ENCODE assay signal across 9 cellular contexts in genomic region chr2:181058378-181059269, GRCh38.
DNase-seq lines count a peak whose midpoint lies in the region; ATAC-seq lines count a peak whose summit lies in the region.
"Had no signal": no experiment of that assay in that cellular context is flagged by ENCODE, and none has a peak within 500 bp of the region (broad histone marks: within the 10 kb centered on the region; RNA-seq: fewer than 3 reads in every experiment).

No MANE protein-coding gene starts in this region.

- DNase-seq in SIG-M5 treated with dmso at 0.1 percent for 504 hours (lab: John Stamatoyannopoulos, UW; ENCODE audit: unreplicated experiment), result peak; percentile 63
- no peak for DNase-seq in SIG-M5 (lab: John Stamatoyannopoulos, UW)
- DNase-seq in GM23248, result peak; percentile 37
- DNase-seq in NAMALWA (ENCODE audit: low spot score), result peak; percentile 65
- peak; percentile 26 for DNase-seq in activated CD4-positive, alpha-beta memory T cell treated with anti-CD3 and anti-CD28 coated beads, Interleukin-2, amount 10 ng/mL, durations not matched to agents 7 days and 5 days
- peak; percentile 32 for DNase-seq in iPS-NIHi11 (ENCODE audit: low spot score)
- DNase-seq in stimulated activated naive CD8-positive, alpha-beta T cell treated with anti-CD3 and anti-CD28 coated beads, Interleukin-15, Interleukin-2, amounts not matched to agents 100 U/mL and 50 U/mL, for 24 hours, result peak; percentile 26
- DNase-seq in epidermal melanocyte (ENCODE audit: insufficient read length, low spot score), result no peak

- POLR2A ChIA-PET in activated CD4-positive, alpha-beta memory T cell treated with anti-CD3 and anti-CD28 coated beads, Interleukin-2, amount 10 ng/mL, durations not matched to agents 7 days and 5 days (lab: Charles Lee), result no interaction called here

- CTCF ChIA-PET in activated CD4-positive, alpha-beta memory T cell treated with anti-CD3 and anti-CD28 coated beads, Interleukin-2, amount 10 ng/mL, durations not matched to agents 7 days and 5 days (lab: Charles Lee), result interaction anchor here (0.6 to 4.2 kb wide), 12 partner anchors 11 to 934 kb away, joined by 3 to 20 read pairs (median 4); partner anchors contain the start of gene UBE2E3

- H4K20me1 ChIP-seq in GM23248 (ENCODE audit: insufficient read depth), result peaks cover 8% of the 10 kb centered on the region; the same call in 1 of the 2 replicates

- no peak overlapping the region for H2AFZ ChIP-seq in GM23248

- H3K27me3 Mint-ChIP-seq in activated CD4-positive, alpha-beta memory T cell treated with anti-CD3 and anti-CD28 coated beads, Interleukin-2, amount 10 ng/mL, durations not matched to agents 7 days and 5 days, result no peaks in the 10 kb centered on the region

- peaks cover 3% of the 10 kb centered on the region for H3K4me1 Mint-ChIP-seq in activated CD4-positive, alpha-beta memory T cell treated with anti-CD3 and anti-CD28 coated beads, Interleukin-2, amount 10 ng/mL, durations not matched to agents 7 days and 5 days

- WGBS in GM23248 (ENCODE audit: low coverage in 1 of 2, low lambda C conversion rate in 2 of 2, missing lambda C conversion rate in 2 of 2), 2 experiments, result 72 to 73% methylated on average over 7 of the region's 7 CpGs

- H3K36me3 Mint-ChIP-seq in activated CD4-positive, alpha-beta memory T cell treated with anti-CD3 and anti-CD28 coated beads, Interleukin-2, amount 10 ng/mL, durations not matched to agents 7 days and 5 days (ENCODE audit: low read depth), result peaks cover 2% of the 10 kb centered on the region

- H3K9ac ChIP-seq in GM23248, result no peak overlapping the region

- H3F3A ChIP-seq in GM23248 (ENCODE audit: insufficient read depth), result 0 out of 2 replicates have a peak, but pooled peaks cover 5% of the 10 kb centered on the region

- H3K9me3 ChIP-seq in GM23248 (ENCODE audit: low read depth), result no peaks in the 10 kb centered on the region

- H3K27ac ChIP-seq in GM23248, result no peak overlapping the region
- H3K27ac ChIP-seq: epithelial cell of prostate had no signal

- no peaks in the 10 kb centered on the region for H3K27me3 ChIP-seq in GM23248 (replicated peaks; ENCODE audit: insufficient read depth)

- in situ Hi-C loops in GM23248 (cut with MboI), result loop anchor here (10.0 kb wide), 1 partner anchor 934 kb away; no protein-coding TSS in a partner anchor

- no peaks in the 10 kb centered on the region for H3K9me3 Mint-ChIP-seq in activated CD4-positive, alpha-beta memory T cell treated with anti-CD3 and anti-CD28 coated beads, Interleukin-2, amount 10 ng/mL, durations not matched to agents 7 days and 5 days

- H3K4me3 ChIP-seq in GM23248, result no peak overlapping the region

- no peak overlapping the region for H3K4me2 ChIP-seq in GM23248 (ENCODE audit: unreplicated experiment)

- H3K9me2 ChIP-seq in GM23248 (ENCODE audit: insufficient read depth), result no peaks in the 10 kb centered on the region

- H3K36me3 ChIP-seq in GM23248 (ENCODE audit: low read depth), result peaks cover 23% of the 10 kb centered on the region; the same call in 1 of the 2 replicates

- H3K4me1 ChIP-seq in GM23248 (ENCODE audit: insufficient read depth), result no peaks in the 10 kb centered on the region

- H3K4me3 Mint-ChIP-seq in activated CD4-positive, alpha-beta memory T cell treated with anti-CD3 and anti-CD28 coated beads, Interleukin-2, amount 10 ng/mL, durations not matched to agents 7 days and 5 days, result no peak overlapping the region

- peaks cover 96% of the 10 kb centered on the region for H3K79me2 ChIP-seq in GM23248 (ENCODE audit: insufficient read depth)

- no peak for ATAC-seq in stimulated activated naive CD8-positive, alpha-beta T cell treated with anti-CD3 and anti-CD28 coated beads, Interleukin-15, Interleukin-2, amounts not matched to agents 100 U/mL and 50 U/mL, for 24 hours

- H3K27ac Mint-ChIP-seq in activated CD4-positive, alpha-beta memory T cell treated with anti-CD3 and anti-CD28 coated beads, Interleukin-2, amount 10 ng/mL, durations not matched to agents 7 days and 5 days, result no peak overlapping the region

Comparison
In these comparisons a context has a peak if more than half of its experiments do, and no peak if none do; other contexts are left out.
1. DNase-seq: peak in SIG-M5 treated with dmso at 0.1 percent for 504 hours (single experiment), GM23248 (single experiment), NAMALWA (single experiment), activated CD4-positive, alpha-beta memory T cell treated with anti-CD3 and anti-CD28 coated beads, Interleukin-2, amount 10 ng/mL, durations not matched to agents 7 days and 5 days (single experiment), iPS-NIHi11 (single experiment) and stimulated activated naive CD8-positive, alpha-beta T cell treated with anti-CD3 and anti-CD28 coated beads, Interleukin-15, Interleukin-2, amounts not matched to agents 100 U/mL and 50 U/mL, for 24 hours (single experiment); none in SIG-M5 (single experiment) and epidermal melanocyte (single experiment).